Comparison of ENCODE assay signal across 8 cellular contexts in the genomic region with DNA sequence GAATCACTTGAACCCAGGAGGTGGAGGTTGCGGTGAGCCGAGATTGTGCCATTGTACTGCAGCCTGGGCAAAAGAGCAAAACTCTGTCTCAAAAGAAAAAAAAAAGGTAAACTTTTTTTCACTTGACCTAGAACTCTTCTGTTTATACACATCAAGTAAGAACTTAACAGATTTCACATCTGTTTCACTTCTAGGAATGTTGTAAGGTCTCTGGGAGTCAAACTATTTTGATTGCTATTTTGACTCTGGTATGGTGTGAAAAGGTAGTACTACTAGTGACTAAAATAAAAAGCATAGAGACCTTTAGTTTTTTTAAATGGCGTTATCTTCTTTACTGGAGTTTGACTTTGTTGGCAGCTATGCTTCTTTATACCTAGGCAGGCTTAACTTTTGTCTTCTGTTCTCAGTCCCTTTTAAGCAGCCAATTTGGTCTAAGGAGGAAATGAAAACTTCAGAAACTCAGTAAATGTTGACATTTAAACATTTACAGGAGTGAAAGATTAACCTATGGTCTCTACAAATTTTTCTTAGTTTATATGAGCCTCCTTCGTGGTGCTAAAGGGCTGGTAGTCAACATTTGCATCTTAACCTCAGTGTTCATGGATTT.
A peak's percentile ranks its signal among the peaks of the same experiment; 100 is the strongest.
DNase-seq lines count a peak whose midpoint lies in the region; ATAC-seq and TF ChIP-seq lines count a peak whose summit lies in the region.
"Not testable (repeated sequence)": the region's sequence is repeated elsewhere in the genome, so short reads cannot be mapped to it uniquely, and the experiment has no call there.

No MANE protein-coding gene starts in this region.

- ATAC-seq in CD4-positive, alpha-beta T cell (ENCODE audit: poor library complexity), result not testable (repeated sequence)
- ATAC-seq in GM19043 (IDR thresholded peaks at IDR 0.05; ENCODE audit: low read depth, unreplicated experiment), result peak; percentile 82
- peak; percentile 65 for ATAC-seq in GM21529 (IDR thresholded peaks at IDR 0.05; ENCODE audit: unreplicated experiment)
- ATAC-seq in HG03108 (IDR thresholded peaks at IDR 0.05; ENCODE audit: unreplicated experiment), result peak; percentile 84
- ATAC-seq in left colon, result peak; percentile 61

- intact Hi-C loops in CD4-positive, alpha-beta T cell (cut with DNase I, micrococcal nuclease); colonic mucosa (cut with DNase I); left colon (cut with DNase I, micrococcal nuclease): not testable (repeated sequence)

- CTCF ChIA-PET in CD4-positive, alpha-beta T cell (lab: Charles Lee), result not testable (repeated sequence)

- H3K9me3 Mint-ChIP-seq in CD4-positive, alpha-beta T cell; progenitor cell of endocrine pancreas (ENCODE audit: low read depth): not testable (repeated sequence)

- H3K4me3 Mint-ChIP-seq in CD4-positive, alpha-beta T cell; progenitor cell of endocrine pancreas (ENCODE audit: low read depth): not testable (repeated sequence)

- not testable (repeated sequence) for H3K9me3 ChIP-seq in CD4-positive, alpha-beta T cell (ENCODE audit: control insufficient read depth, low read length); colonic mucosa

- H3K4me1 Mint-ChIP-seq in CD4-positive, alpha-beta T cell (ENCODE audit: low read depth), result peaks cover 34% of the 10 kb centered on the region
- H3K4me1 Mint-ChIP-seq in progenitor cell of endocrine pancreas (ENCODE audit: low read depth), result not testable (repeated sequence)

- not testable (repeated sequence) for H3K36me3 ChIP-seq in colonic mucosa

- H3K27ac ChIP-seq in CD4-positive, alpha-beta T cell (ENCODE audit: low read depth, low read length), result not testable (repeated sequence)
- H3K27ac ChIP-seq in VCaP (peak overlapping the region; percentile 26; the same call in 1 of the 2 replicates), colonic mucosa (peak overlapping the region; percentile 45)

- not testable (repeated sequence) for H3K27me3 ChIP-seq in CD4-positive, alpha-beta T cell (ENCODE audit: control insufficient read depth, insufficient read depth, low read length); colonic mucosa

- H3K4me3 ChIP-seq in colonic mucosa, result not testable (repeated sequence)

- not testable (repeated sequence) for H3K9ac ChIP-seq in colonic mucosa (ENCODE audit: low read depth in 2 of 2, low read length in 2 of 2)

- H3K36me3 Mint-ChIP-seq in CD4-positive, alpha-beta T cell (ENCODE audit: low read depth), result peaks cover 59% of the 10 kb centered on the region
- not testable (repeated sequence) for H3K36me3 Mint-ChIP-seq in progenitor cell of endocrine pancreas (ENCODE audit: insufficient read depth)

- POLR2A ChIA-PET in CD4-positive, alpha-beta T cell (lab: Charles Lee), result not testable (repeated sequence)

- DNase-seq in CD4-positive, alpha-beta T cell; colonic mucosa; left colon; progenitor cell of endocrine pancreas (ENCODE audit: low spot score, unreplicated experiment): not testable (repeated sequence)

- peak overlapping the region; percentile 40 for H3K27ac Mint-ChIP-seq in CD4-positive, alpha-beta T cell
- H3K27ac Mint-ChIP-seq in progenitor cell of endocrine pancreas, result peak overlapping the region; percentile 9

- not testable (repeated sequence) for TF ChIP-seq CTCF in CD4-positive, alpha-beta T cell (IDR thresholded peaks at IDR 0.05); VCaP (conservative IDR thresholded peaks at IDR 0.05); colonic mucosa (IDR thresholded peaks at IDR 0.05); progenitor cell of endocrine pancreas (IDR thresholded peaks at IDR 0.05; ENCODE audit: unreplicated experiment)

- not testable (repeated sequence) for H3K4me1 ChIP-seq in colonic mucosa

- H3K27me3 Mint-ChIP-seq in CD4-positive, alpha-beta T cell; progenitor cell of endocrine pancreas: not testable (repeated sequence)
